In genomic region chrX:14923761-14924160, GRCh38 we compare ENCODE assay signal across 18 cellular contexts. TPM values are rescaled to one million over a fixed set of nuclear protein-coding genes. Genes with fewer than 3 reads are reported as not detected.
A peak's percentile ranks its signal among the peaks of the same experiment; 100 is the strongest.
DNase-seq lines count a peak whose midpoint lies in the region; ATAC-seq, FAIRE-seq and TF ChIP-seq lines count a peak whose summit lies in the region.
"Had no signal": no experiment of that assay in that cellular context is flagged by ENCODE, and none has a peak within 500 bp of the region (broad histone marks: within the 10 kb centered on the region; RNA-seq: fewer than 3 reads in every experiment).

No MANE protein-coding gene starts in this region.

- no peaks in the 10 kb centered on the region for H3K27me3 ChIP-seq in mammary epithelial cell (ENCODE audit: insufficient read depth, low read length)
- H3K27me3 ChIP-seq in breast epithelium: peaks cover 0 to 7% of the 10 kb centered on the region in 2 donors
- no peaks in the 10 kb centered on the region for H3K27me3 ChIP-seq in keratinocyte (ENCODE audit: control insufficient read depth, extremely low read depth, insufficient read depth, low read length)

- CTCF ChIA-PET in mammary epithelial cell (lab: Charles Lee; ENCODE audit: low non-redundant PET): no interaction called here

- H3K27ac Mint-ChIP-seq in effector memory CD8-positive, alpha-beta T cell: peak overlapping the region; percentile 35 to 52
- no peak overlapping the region for H3K27ac Mint-ChIP-seq in mesothelial cell of epicardium
- H3K27ac Mint-ChIP-seq: CD4-positive, alpha-beta T cell; H9 had no signal

- no peak for ATAC-seq in effector memory CD8-positive, alpha-beta T cell (replicated peaks)
- ATAC-seq: A549 had no signal

- H3K4me1 Mint-ChIP-seq in effector memory CD8-positive, alpha-beta T cell (ENCODE audit: low read depth in 2 of 2): no peaks in the 10 kb centered on the region
- peaks cover 6% of the 10 kb centered on the region for H3K4me1 Mint-ChIP-seq in mesothelial cell of epicardium

- H3K27ac ChIP-seq in mammary epithelial cell (ENCODE audit: insufficient read depth, low read depth, low read length) (no peak overlapping the region), breast epithelium (no peak overlapping the region), keratinocyte (ENCODE audit: control insufficient read depth, insufficient read depth, low read length) (peak overlapping the region; percentile 22)
- H3K27ac ChIP-seq: 22Rv1, A549, C4-2B had no signal

- no TSS peak for BruUV-seq in mammary epithelial cell (replicated peaks; lab: Mats Ljungman, UMichigan)

- no peak overlapping the region for H3K4me3 Mint-ChIP-seq in effector memory CD8-positive, alpha-beta T cell
- no peak overlapping the region for H3K4me3 Mint-ChIP-seq in mesothelial cell of epicardium
- H3K4me3 Mint-ChIP-seq: CD4-positive, alpha-beta T cell; H9 had no signal

- no peaks in the 10 kb centered on the region for H3K9me1 ChIP-seq in keratinocyte (ENCODE audit: control insufficient read depth, extremely low read depth, insufficient read depth, low read length)

- no peaks in the 10 kb centered on the region for H3K9me3 Mint-ChIP-seq in effector memory CD8-positive, alpha-beta T cell
- peaks cover 23% of the 10 kb centered on the region for H3K9me3 Mint-ChIP-seq in mesothelial cell of epicardium
- H3K9me3 Mint-ChIP-seq: CD4-positive, alpha-beta T cell had no signal

- H3K9me3 ChIP-seq in mammary epithelial cell (replicated peaks; ENCODE audit: insufficient read depth, low read length) (no peaks in the 10 kb centered on the region), breast epithelium (no peaks in the 10 kb centered on the region), keratinocyte (ENCODE audit: control insufficient read depth, low read depth, low read length) (no peaks in the 10 kb centered on the region)
- H3K9me3 ChIP-seq: A549, Caco-2 had no signal

- H3K36me3 ChIP-seq in mammary epithelial cell (ENCODE audit: insufficient read depth, low read length) (no peaks in the 10 kb centered on the region), breast epithelium (no peaks in the 10 kb centered on the region), keratinocyte (ENCODE audit: control insufficient read depth in 2 of 2, extremely low read depth in 1 of 2, insufficient read depth in 2 of 2, low read length in 2 of 2) (no peaks in the 10 kb centered on the region)

- no peak for TF ChIP-seq CTCF in mammary epithelial cell (conservative IDR thresholded peaks at IDR 0.05 in 1 of 2, IDR thresholded peaks at IDR 0.05 in 1 of 2; ENCODE audit: extremely low read depth in 1 of 2, insufficient read depth in 1 of 2, low read depth in 1 of 2, low read length in 2 of 2)
- no peak for TF ChIP-seq CTCF in breast epithelium (IDR thresholded peaks at IDR 0.05)
- no peak for TF ChIP-seq CTCF in keratinocyte (optimal IDR thresholded peaks at IDR 0.05 in 1 of 3, IDR thresholded peaks at IDR 0.05 in 1 of 3, conservative IDR thresholded peaks at IDR 0.05 in 1 of 3; ENCODE audit: extremely low read depth in 1 of 3, insufficient read depth in 2 of 3, low read length in 3 of 3)
- no peak for TF ChIP-seq CTCF in mesothelial cell of epicardium (IDR thresholded peaks at IDR 0.05; ENCODE audit: unreplicated experiment)

- H3K79me2 ChIP-seq in mammary epithelial cell (ENCODE audit: insufficient read depth, low read length): no peaks in the 10 kb centered on the region
- no peaks in the 10 kb centered on the region for H3K79me2 ChIP-seq in keratinocyte (ENCODE audit: control insufficient read depth, insufficient read depth, low read length)

- peak; percentile 75 for DNase-seq in mammary epithelial cell
- no peak for DNase-seq in breast epithelium (ENCODE audit: low spot score in 2 of 2)
- DNase-seq in effector memory CD8-positive, alpha-beta T cell: no peak
- no peak for DNase-seq in keratinocyte (ENCODE audit: low read depth, low spot score)
- no peak for DNase-seq in mesothelial cell of epicardium (ENCODE audit: low spot score in 2 of 2, unreplicated experiment in 2 of 2)
- no peak for DNase-seq in NCI-H2227 (lab: John Stamatoyannopoulos, UW; ENCODE audit: unreplicated experiment)
- no peak for DNase-seq in HT-29 (ENCODE audit: low spot score)
- DNase-seq: AML-193; Caco-2; CD4-positive, alpha-beta T cell; H9 had no signal

- no peaks in the 10 kb centered on the region for H3K27me3 Mint-ChIP-seq in effector memory CD8-positive, alpha-beta T cell
- H3K27me3 Mint-ChIP-seq in mesothelial cell of epicardium (ENCODE audit: low read depth): no peaks in the 10 kb centered on the region
- H3K27me3 Mint-ChIP-seq: CD4-positive, alpha-beta T cell had no signal

- in situ Hi-C loops in mammary epithelial cell (cut with MboI; ENCODE audit: low sequenced_read_pairs in 2 of 2): no loop called here

- FAIRE-seq in keratinocyte (lab: Jason Lieb, UNC): no peak
- FAIRE-seq: A549, D721Med, G401.6, GM19239, H1 had no signal

- peaks cover 8% of the 10 kb centered on the region for H3K36me3 Mint-ChIP-seq in effector memory CD8-positive, alpha-beta T cell (ENCODE audit: insufficient read depth)
- peaks cover 4% of the 10 kb centered on the region for H3K36me3 Mint-ChIP-seq in mesothelial cell of epicardium

- no peak overlapping the region for H2AFZ ChIP-seq in mammary epithelial cell (ENCODE audit: low read depth, low read length)
- no peak overlapping the region for H2AFZ ChIP-seq in keratinocyte (ENCODE audit: control insufficient read depth, low read length)

- H3K4me1 ChIP-seq in mammary epithelial cell (ENCODE audit: insufficient read depth, low read length): peaks cover 12% of the 10 kb centered on the region
- no peaks in the 10 kb centered on the region for H3K4me1 ChIP-seq in breast epithelium
- H3K4me1 ChIP-seq in keratinocyte (ENCODE audit: control insufficient read depth, extremely low read depth, insufficient read depth, low read length): peaks cover 17% of the 10 kb centered on the region
- H3K4me1 ChIP-seq: A549, Caco-2 had no signal

- intact Hi-C loops in mammary epithelial cell (cut with micrococcal nuclease): no loop called here
- intact Hi-C loops in breast epithelium (cut with DNase I; ENCODE audit: low total_unique reads): no loop called here

- H3K9ac ChIP-seq in mammary epithelial cell (ENCODE audit: insufficient read depth, low read length) (no peak overlapping the region), keratinocyte (ENCODE audit: control insufficient read depth, extremely low read depth, insufficient read depth, low read length) (no peak overlapping the region)

- no peak for TF ChIP-seq POLR2A in breast epithelium (IDR thresholded peaks at IDR 0.05)

- H3K4me3 ChIP-seq in mammary epithelial cell (replicated peaks in 1 of 3; ENCODE audit: insufficient read depth in 1 of 3, low read depth in 2 of 3, low read length in 3 of 3) (no peak overlapping the region), breast epithelium (no peak overlapping the region), keratinocyte (ENCODE audit: control insufficient read depth in 2 of 3, extremely low read depth in 1 of 3, insufficient read depth in 2 of 3, low read depth in 1 of 3, low read length in 3 of 3) (no peak overlapping the region)
- H3K4me3 ChIP-seq: A549 had no signal

- WGBS in mammary epithelial cell (ENCODE audit: low coverage, missing lambda C conversion rate): 83% methylated on average over 4 of the region's 4 CpGs

- dilution Hi-C loops in mammary epithelial cell (cut with HindIII; ENCODE audit: low sequenced_read_pairs) (no loop called here), keratinocyte (cut with MboI; ENCODE audit: extremely low pct_ligation_motif_present, low sequenced_read_pairs) (no loop called here)

- H4K20me1 ChIP-seq in mammary epithelial cell (ENCODE audit: insufficient read depth, low read length) (no peaks in the 10 kb centered on the region), keratinocyte (ENCODE audit: control insufficient read depth, extremely low read depth, insufficient read depth, low read length) (no peaks in the 10 kb centered on the region)

- H3K4me2 ChIP-seq in mammary epithelial cell (ENCODE audit: insufficient read depth, low read depth, low read length): no peak overlapping the region
- H3K4me2 ChIP-seq in keratinocyte (ENCODE audit: control insufficient read depth, extremely low read depth, insufficient read depth, low read depth, low read length): no peak overlapping the region
- H3K4me2 ChIP-seq: A549 had no signal

RNA-seq across cellular contexts. Expression of gene MOSPD2, which starts 50.5 kb away (rescaled TPM):
- 10 to 100 TPM; 20.7 to 28.0 TPM for total RNA-seq in mammary epithelial cell
- polyA plus RNA-seq in mammary epithelial cell: 10.0 TPM
- 1.3 TPM for polyA minus RNA-seq in mammary epithelial cell
- total RNA-seq in breast epithelium: 10 to 100 TPM; 19.7 to 27.8 (median 20.9) TPM
- 14.0 to 20.4 TPM (median 15.6 TPM) in 3 replicates for polyA plus RNA-seq in keratinocyte
- polyA plus RNA-seq in keratinocyte (2011; ENCODE audit: low read depth): 8.4 TPM
- 9.3 and 19.1 TPM in 2 replicates for polyA plus RNA-seq in keratinocyte (2011; cell fraction: cytosol; rRNA removed)
- polyA plus RNA-seq in keratinocyte (2011; cell fraction: nucleus; rRNA removed): 40.4 and 45.0 TPM in 2 replicates
- 7.3 and 8.1 TPM in 2 replicates for polyA plus RNA-seq in keratinocyte (2012; ENCODE audit: low replicate concordance)
- 3.8 to 19.9 TPM (median 10.5 TPM) in 3 replicates for polyA minus RNA-seq in keratinocyte
- polyA minus RNA-seq in keratinocyte (2011; cell fraction: cytosol; rRNA and poly(A)+ RNA removed): 9.6 TPM
- polyA minus RNA-seq in keratinocyte (2011; cell fraction: nucleus; rRNA and poly(A)+ RNA removed): 14.6 and 30.0 TPM in 2 replicates
- 10.9 to 12.1 TPM (median 11.8 TPM) in 3 replicates for total RNA-seq in mesothelial cell of epicardium
- total RNA-seq in HT-29 (2014; rRNA removed; shearing (Covaris generic)): 4.0 and 6.0 TPM in 2 replicates

RNA-seq across cellular contexts. Expression of gene FANCB, which starts 50.9 kb away (rescaled TPM):
- total RNA-seq in mammary epithelial cell (1 to 10 TPM; 2.0 to 6.4 TPM), breast epithelium (1 to 10 TPM in 2 of 3 donors, under 1 TPM in 1; 0.96 to 2.8 (median 2.6) TPM), mesothelial cell of epicardium (6.0 to 7.6 TPM (median 6.2 TPM) in 3 replicates)
- polyA plus RNA-seq in mammary epithelial cell (2.3 TPM), keratinocyte (1.1 to 3.9 TPM (median 1.8 TPM) in 3 replicates)
- polyA minus RNA-seq in mammary epithelial cell (2.3 TPM), keratinocyte (0.85 to 7.4 TPM (median 2.9 TPM) in 3 replicates)
- 0.09 TPM for polyA plus RNA-seq in keratinocyte (2011; ENCODE audit: low read depth)
- polyA plus RNA-seq in keratinocyte (2011; cell fraction: cytosol; rRNA removed): 0.86 and 1.7 TPM in 2 replicates
- polyA plus RNA-seq in keratinocyte (2011; cell fraction: nucleus; rRNA removed): 2.6 and 3.0 TPM in 2 replicates
- polyA plus RNA-seq in keratinocyte (2012; ENCODE audit: low replicate concordance): 0.17 and 1.6 TPM in 2 replicates
- polyA minus RNA-seq in keratinocyte (2011; cell fraction: cytosol; rRNA and poly(A)+ RNA removed): 1.9 TPM
- 3.8 and 5.2 TPM in 2 replicates for polyA minus RNA-seq in keratinocyte (2011; cell fraction: nucleus; rRNA and poly(A)+ RNA removed)
- total RNA-seq in HT-29 (2014; rRNA removed; shearing (Covaris generic)): 1.1 and 3.2 TPM in 2 replicates
